1 cellular context compared by ENCODE assay signal in genomic region chr2:26735883-26736588, GRCh38.
TF ChIP-seq lines count a peak whose summit lies in the region.

No MANE protein-coding gene starts in this region.

TF ChIP-seq in liver, 16 proteins besides CTCF, POLR2A, EP300 and RAD21:
- TF ChIP-seq REST (IDR thresholded peaks at IDR 0.05) (peak; percentile 83), MAX (IDR thresholded peaks at IDR 0.05) (peak; percentile 100), FOXA2 (IDR thresholded peaks at IDR 0.05) (peak; percentile 88), EGR1 (IDR thresholded peaks at IDR 0.05; ENCODE audit: low read depth in 2 of 2) (peak; percentile 47 to 94), GABPA (IDR thresholded peaks at IDR 0.05 in 1 of 2, conservative IDR thresholded peaks at IDR 0.05 in 1 of 2) (peak in 1 of 2 donors; percentile 64), JUND (IDR thresholded peaks at IDR 0.05) (peak; percentile 62 to 86), ZBTB33 (IDR thresholded peaks at IDR 0.05) (peak; percentile 68), YY1 (IDR thresholded peaks at IDR 0.05) (peak; percentile 65), RXRA (IDR thresholded peaks at IDR 0.05) (peak; percentile 99 to 100), ATF3 (IDR thresholded peaks at IDR 0.05) (peak; percentile 60), FOXA1 (IDR thresholded peaks at IDR 0.05) (peak; percentile 63), NR2F2 (IDR thresholded peaks at IDR 0.05) (peak; percentile 100), HNF4A (conservative IDR thresholded peaks at IDR 0.05) (peak; percentile 95 to 96), HNF4G (IDR thresholded peaks at IDR 0.05) (peak; percentile 85), SP1 (IDR thresholded peaks at IDR 0.05) (peak; percentile 99), TAF1 (conservative IDR thresholded peaks at IDR 0.05) (no peak)
